1 cellular context compared by ENCODE assay signal in the genomic region with DNA sequence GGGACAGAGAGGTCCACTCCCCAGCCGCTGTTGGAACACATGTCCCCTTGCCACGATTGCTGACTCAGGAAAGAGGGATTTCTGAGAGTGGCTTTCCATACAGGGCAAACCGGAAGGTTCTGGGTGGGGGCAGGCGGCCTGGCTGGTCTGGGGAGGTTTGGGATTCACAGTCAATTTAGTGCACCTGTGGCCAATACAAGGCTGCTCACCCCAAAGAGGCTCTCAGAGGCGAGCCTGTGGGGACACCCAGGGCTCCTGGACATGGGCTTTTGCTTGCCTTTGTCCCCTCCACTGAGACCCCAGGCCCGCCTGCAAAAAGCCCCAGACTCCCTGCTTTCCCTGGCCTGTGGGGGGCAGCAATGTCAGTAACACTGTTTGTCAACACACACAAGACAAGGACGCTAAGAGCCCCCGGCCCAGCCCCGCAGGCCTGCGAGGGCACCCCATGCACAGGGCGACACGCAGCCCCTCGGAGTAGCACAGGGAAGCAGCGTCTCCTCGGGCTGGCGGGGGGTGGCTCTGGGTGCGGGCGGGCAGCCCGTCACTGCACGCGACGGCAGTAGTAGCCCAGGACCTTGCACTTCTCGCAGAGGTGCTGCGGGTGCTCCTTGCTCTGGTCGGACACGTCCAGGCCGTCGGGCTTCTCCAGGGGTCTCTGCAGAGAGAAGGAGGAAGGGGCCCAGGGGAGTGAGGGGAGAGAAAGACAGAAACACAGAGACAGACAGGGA.
TF ChIP-seq lines count a peak whose summit lies in the region.

No MANE protein-coding gene starts in this region.

TF ChIP-seq in GM23338, 12 proteins besides CTCF, POLR2A, EP300 and RAD21 (continued from another document):
- TF ChIP-seq, protein P1, sequence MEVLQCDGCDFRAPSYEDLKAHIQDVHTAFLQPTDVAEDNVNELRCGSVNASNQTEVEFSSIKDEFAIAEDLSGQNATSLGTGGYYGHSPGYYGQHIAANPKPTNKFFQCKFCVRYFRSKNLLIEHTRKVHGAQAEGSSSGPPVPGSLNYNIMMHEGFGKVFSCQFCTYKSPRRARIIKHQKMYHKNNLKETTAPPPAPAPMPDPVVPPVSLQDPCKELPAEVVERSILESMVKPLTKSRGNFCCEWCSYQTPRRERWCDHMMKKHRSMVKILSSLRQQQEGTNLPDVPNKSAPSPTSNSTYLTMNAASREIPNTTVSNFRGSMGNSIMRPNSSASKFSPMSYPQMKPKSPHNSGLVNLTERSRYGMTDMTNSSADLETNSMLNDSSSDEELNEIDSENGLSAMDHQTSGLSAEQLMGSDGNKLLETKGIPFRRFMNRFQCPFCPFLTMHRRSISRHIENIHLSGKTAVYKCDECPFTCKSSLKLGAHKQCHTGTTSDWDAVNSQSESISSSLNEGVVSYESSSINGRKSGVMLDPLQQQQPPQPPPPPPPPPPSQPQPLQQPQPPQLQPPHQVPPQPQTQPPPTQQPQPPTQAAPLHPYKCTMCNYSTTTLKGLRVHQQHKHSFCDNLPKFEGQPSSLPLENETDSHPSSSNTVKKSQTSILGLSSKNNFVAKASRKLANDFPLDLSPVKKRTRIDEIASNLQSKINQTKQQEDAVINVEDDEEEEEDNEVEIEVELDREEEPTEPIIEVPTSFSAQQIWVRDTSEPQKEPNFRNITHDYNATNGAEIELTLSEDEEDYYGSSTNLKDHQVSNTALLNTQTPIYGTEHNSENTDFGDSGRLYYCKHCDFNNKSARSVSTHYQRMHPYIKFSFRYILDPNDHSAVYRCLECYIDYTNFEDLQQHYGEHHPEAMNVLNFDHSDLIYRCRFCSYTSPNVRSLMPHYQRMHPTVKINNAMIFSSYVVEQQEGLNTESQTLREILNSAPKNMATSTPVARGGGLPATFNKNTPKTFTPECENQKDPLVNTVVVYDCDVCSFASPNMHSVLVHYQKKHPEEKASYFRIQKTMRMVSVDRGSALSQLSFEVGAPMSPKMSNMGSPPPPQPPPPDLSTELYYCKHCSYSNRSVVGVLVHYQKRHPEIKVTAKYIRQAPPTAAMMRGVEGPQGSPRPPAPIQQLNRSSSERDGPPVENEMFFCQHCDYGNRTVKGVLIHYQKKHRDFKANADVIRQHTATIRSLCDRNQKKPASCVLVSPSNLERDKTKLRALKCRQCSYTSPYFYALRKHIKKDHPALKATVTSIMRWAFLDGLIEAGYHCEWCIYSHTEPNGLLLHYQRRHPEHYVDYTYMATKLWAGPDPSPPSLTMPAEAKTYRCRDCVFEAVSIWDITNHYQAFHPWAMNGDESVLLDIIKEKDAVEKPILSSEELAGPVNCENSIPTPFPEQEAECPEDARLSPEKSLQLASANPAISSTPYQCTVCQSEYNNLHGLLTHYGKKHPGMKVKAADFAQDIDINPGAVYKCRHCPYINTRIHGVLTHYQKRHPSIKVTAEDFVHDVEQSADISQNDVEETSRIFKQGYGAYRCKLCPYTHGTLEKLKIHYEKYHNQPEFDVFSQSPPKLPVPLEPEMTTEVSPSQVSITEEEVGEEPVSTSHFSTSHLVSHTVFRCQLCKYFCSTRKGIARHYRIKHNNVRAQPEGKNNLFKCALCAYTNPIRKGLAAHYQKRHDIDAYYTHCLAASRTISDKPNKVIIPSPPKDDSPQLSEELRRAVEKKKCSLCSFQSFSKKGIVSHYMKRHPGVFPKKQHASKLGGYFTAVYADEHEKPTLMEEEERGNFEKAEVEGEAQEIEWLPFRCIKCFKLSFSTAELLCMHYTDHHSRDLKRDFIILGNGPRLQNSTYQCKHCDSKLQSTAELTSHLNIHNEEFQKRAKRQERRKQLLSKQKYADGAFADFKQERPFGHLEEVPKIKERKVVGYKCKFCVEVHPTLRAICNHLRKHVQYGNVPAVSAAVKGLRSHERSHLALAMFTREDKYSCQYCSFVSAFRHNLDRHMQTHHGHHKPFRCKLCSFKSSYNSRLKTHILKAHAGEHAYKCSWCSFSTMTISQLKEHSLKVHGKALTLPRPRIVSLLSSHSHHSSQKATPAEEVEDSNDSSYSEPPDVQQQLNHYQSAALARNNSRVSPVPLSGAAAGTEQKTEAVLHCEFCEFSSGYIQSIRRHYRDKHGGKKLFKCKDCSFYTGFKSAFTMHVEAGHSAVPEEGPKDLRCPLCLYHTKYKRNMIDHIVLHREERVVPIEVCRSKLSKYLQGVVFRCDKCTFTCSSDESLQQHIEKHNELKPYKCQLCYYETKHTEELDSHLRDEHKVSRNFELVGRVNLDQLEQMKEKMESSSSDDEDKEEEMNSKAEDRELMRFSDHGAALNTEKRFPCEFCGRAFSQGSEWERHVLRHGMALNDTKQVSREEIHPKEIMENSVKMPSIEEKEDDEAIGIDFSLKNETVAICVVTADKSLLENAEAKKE (CRISPR knock-in tag; IDR thresholded peaks at IDR 0.05) = no peak
TF ChIP-seq in GM23338: peak in this region for 0.
